ENCODE assay signal across 9 cellular contexts in genomic region chr10:113052076-113052830, GRCh38.
DNase-seq lines count a peak whose midpoint lies in the region; ATAC-seq and TF ChIP-seq lines count a peak whose summit lies in the region.
"Had no signal": no experiment of that assay in that cellular context is flagged by ENCODE, and none has a peak within 500 bp of the region (broad histone marks: within the 10 kb centered on the region; RNA-seq: fewer than 3 reads in every experiment).

No MANE protein-coding gene starts in this region.

- DNase-seq in GM12865 (ENCODE audit: low read depth) (peak; percentile 2), OCI-M1 (lab: John Stamatoyannopoulos, UW) (peak; percentile 14), fibroblast of mammary gland (ENCODE audit: low read depth) (peak; percentile 62), psoas muscle (no peak), HT-29 (ENCODE audit: low spot score) (no peak)
- DNase-seq: NCI-H1417 treated with DMSO at 0.1 percent for 48 hours had no signal

- intact Hi-C loops in psoas muscle (cut with DNase I): loop anchor here in 1 of 2 donors (10.0 kb wide), 1 partner anchor 97 kb away; the partner anchor contains the start of gene TCF7L2

- H3K27me3 ChIP-seq in psoas muscle (ENCODE audit: insufficient read depth in 3 of 3, low read length in 2 of 3): no peaks in the 10 kb centered on the region

- TF ChIP-seq CTCF in GM12865 (IDR thresholded peaks at IDR 0.05; ENCODE audit: insufficient read depth, low read depth, low read length, missing control alignments) (peak; percentile 2), fibroblast of mammary gland (conservative IDR thresholded peaks at IDR 0.05; ENCODE audit: control insufficient read depth, insufficient read depth, low read depth, low read length) (peak; percentile 53), psoas muscle (IDR thresholded peaks at IDR 0.05) (peak; percentile 21)

- H3K36me3 ChIP-seq in psoas muscle (ENCODE audit: insufficient read depth in 1 of 2, low read depth in 1 of 2): no peaks in the 10 kb centered on the region

- H3K4me1 ChIP-seq in psoas muscle: peaks cover 14% of the 10 kb centered on the region

- peak in 3 of 4 donors; percentile 11 to 61 (median 50) for ATAC-seq in psoas muscle
- no peak for ATAC-seq in activated CD4-positive, CD25-positive, alpha-beta regulatory T cell treated with anti-CD3 and anti-CD28 coated beads, Interleukin-2, amount 50 U/mL, for 24 hours
- no peak for ATAC-seq in esophagus mucosa
- no peak for ATAC-seq in GM19467 (IDR thresholded peaks at IDR 0.05; ENCODE audit: unreplicated experiment)

- H3K4me3 ChIP-seq in GM12865 (ENCODE audit: low read depth, low read length) (no peak overlapping the region), fibroblast of mammary gland (ENCODE audit: control insufficient read depth, low read depth, low read length) (no peak overlapping the region), psoas muscle (no peak overlapping the region)

- 76 to 86% (median 78%) methylated on average over 10 of the region's 10 CpGs for WGBS in psoas muscle, 3 donors

- H3K9me3 ChIP-seq in psoas muscle: no peaks in the 10 kb centered on the region

- H3K27ac ChIP-seq in psoas muscle: no peak overlapping the region

Comparison
In these comparisons a context has a peak if more than half of its experiments do, and no peak if none do; other contexts are left out.
1. DNase-seq: peak in GM12865 (single experiment), OCI-M1 (single experiment) and fibroblast of mammary gland (single experiment); none in psoas muscle (0 of 2) and HT-29 (single experiment).
2. CTCF ChIP-seq: peak in every context shown above with its lines; median percentile 53 in fibroblast of mammary gland; 21 in psoas muscle; 2 in GM12865.
3. ATAC-seq: peak in psoas muscle (3 of 4); none in activated CD4-positive, CD25-positive, alpha-beta regulatory T cell treated with anti-CD3 and anti-CD28 coated beads, Interleukin-2, amount 50 U/mL, for 24 hours (0 of 2), esophagus mucosa (single experiment) and GM19467 (single experiment).